In genomic region chr11:59173080-59173963, GRCh38 we compare ENCODE assay signal across 8 cellular contexts. TPM values are rescaled to one million over a fixed set of nuclear protein-coding genes. Genes with fewer than 3 reads are reported as not detected.
DNase-seq lines count a peak whose midpoint lies in the region; ATAC-seq and TF ChIP-seq lines count a peak whose summit lies in the region.

No MANE protein-coding gene starts in this region.

- no peaks in the 10 kb centered on the region; the same call in 1 of the 2 replicates for H3K79me2 ChIP-seq in OCI-LY3 (ENCODE audit: low read length)

- 0 out of 2 replicates have a peak, but pooled peaks cover 4% of the 10 kb centered on the region for H4K20me1 ChIP-seq in OCI-LY3 (ENCODE audit: insufficient read depth, low read length)

- TF ChIP-seq POLR2A in GM18505 (IDR thresholded peaks at IDR 0.05; ENCODE audit: borderline replicate concordance, extremely low read depth, insufficient read depth, insufficient read length) = no peak

- H3K9me3 ChIP-seq in OCI-LY3 (ENCODE audit: insufficient read depth, low read length) (no peaks in the 10 kb centered on the region), duodenal mucosa (ENCODE audit: control insufficient read depth in 1 of 2, low read length in 2 of 2) (no peaks in the 10 kb centered on the region)

- peaks cover 17% of the 10 kb centered on the region for H3K4me1 ChIP-seq in OCI-LY3 (ENCODE audit: low read length)
- H3K4me1 ChIP-seq in duodenal mucosa (ENCODE audit: control insufficient read depth in 1 of 2, insufficient read depth in 2 of 2, low read length in 2 of 2) = peaks cover 29 to 37% of the 10 kb centered on the region in 2 donors

- peak overlapping the region; percentile 50 for H2AFZ ChIP-seq in OCI-LY3 (ENCODE audit: low read depth, low read length)

- TF ChIP-seq CTCF in OCI-LY3 (IDR thresholded peaks at IDR 0.05; ENCODE audit: low read depth, low read length) = no peak

- H3K4me3 ChIP-seq in OCI-LY3 (ENCODE audit: low read length) (peak overlapping the region; percentile 91), duodenal mucosa (ENCODE audit: low read depth in 1 of 2, low read length in 2 of 2) (peak overlapping the region; percentile 75 to 80)

- H3K4me2 ChIP-seq in OCI-LY3 (ENCODE audit: low read length) = peak overlapping the region; percentile 98

- no peak overlapping the region for H3K27ac ChIP-seq in OCI-LY3 (ENCODE audit: low read length)
- H3K27ac ChIP-seq in duodenal mucosa (ENCODE audit: low read depth, low read length) = peak overlapping the region; percentile 90

- H3K36me3 ChIP-seq in OCI-LY3 (replicated peaks; ENCODE audit: low read depth, low read length) (peaks cover 16% of the 10 kb centered on the region), duodenal mucosa (ENCODE audit: control insufficient read depth in 1 of 2, insufficient read depth in 2 of 2, low read length in 2 of 2) (peaks cover 0 to 12% of the 10 kb centered on the region in 2 donors)

- peaks cover 13% of the 10 kb centered on the region for H3K27me3 ChIP-seq in OCI-LY3 (ENCODE audit: low read depth, low read length)
- H3K27me3 ChIP-seq in duodenal mucosa (ENCODE audit: control insufficient read depth in 1 of 2, insufficient read depth in 2 of 2, low read length in 2 of 2) = no peaks in the 10 kb centered on the region

- H3K9ac ChIP-seq in OCI-LY3 (ENCODE audit: low read length) (peak overlapping the region; percentile 66), duodenal mucosa (ENCODE audit: low read depth in 1 of 2, low read length in 2 of 2) (peak overlapping the region; percentile 73 to 77)

- ATAC-seq in GM21528 (IDR thresholded peaks at IDR 0.05; ENCODE audit: low FRiP score, unreplicated experiment) (peak; percentile 2), HG03280 (IDR thresholded peaks at IDR 0.05; ENCODE audit: unreplicated experiment) (no peak), GM18505 (IDR thresholded peaks at IDR 0.05; ENCODE audit: unreplicated experiment) (no peak)

- DNase-seq in Ammon's horn (ENCODE audit: low spot score) (peak; percentile 60), midbrain (lab: John Stamatoyannopoulos, UW) (peak; percentile 32), ureter (ENCODE audit: low spot score) (peak; percentile 66)

RNA-seq across cellular contexts. Expression of gene DTX4, which starts 1.4 kb away (rescaled TPM):
- 126 TPM for total RNA-seq in ureter

RNA-seq across cellular contexts. Expression of gene FAM111A, which starts 30.7 kb away (rescaled TPM):
- 42.8 TPM for total RNA-seq in ureter

RNA-seq across cellular contexts. Expression of gene MPEG1, which starts 39.4 kb away (rescaled TPM):
- 9.4 TPM for total RNA-seq in ureter
